12 cellular contexts compared by ENCODE assay signal in genomic region chr2:30238143-30238800, GRCh38. TPM values are rescaled to one million over a fixed set of nuclear protein-coding genes. Genes with fewer than 3 reads are reported as not detected.
DNase-seq lines count a peak whose midpoint lies in the region; ATAC-seq and TF ChIP-seq lines count a peak whose summit lies in the region.
"Had no signal": no experiment of that assay in that cellular context is flagged by ENCODE, and none has a peak within 500 bp of the region (broad histone marks: within the 10 kb centered on the region; RNA-seq: fewer than 3 reads in every experiment).

No MANE protein-coding gene starts in this region.

- no peak for DNase-seq in activated T-cell treated with anti-CD3 and anti-CD28 coated beads, Interleukin-2, amount 50 U/mL, for 4 hours
- no peak for DNase-seq in activated T-cell treated with anti-CD3 and anti-CD28 coated beads, Interleukin-2, amount 50 U/mL, for 1 hour
- DNase-seq in activated T-helper 2 cell treated with anti-CD3 and anti-CD28 coated beads, Interferon-gamma antibody, Interleukin-2, Interleukin-4, amounts not matched to agents 10 μg/mL and 5 μg/mL and 100 μg/mL, durations not matched to agents 14 hours and 24 hours and 36 hours (ENCODE audit: low spot score): no peak
- DNase-seq in memory B cell (ENCODE audit: low spot score in 2 of 2) (no peak), thyroid gland (no peak), retina (no peak)
- no peak for DNase-seq in stimulated activated CD4-positive, alpha-beta T cell treated with anti-CD3 and anti-CD28 coated beads, Interleukin-12 subunit alpha, Interleukin-12 subunit beta, amount 100 ng/mL, for 4 hours
- DNase-seq: amniotic stem cell, NCI-H2171, PC-9 had no signal

- H3K4me3 Mint-ChIP-seq in activated T-cell treated with anti-CD3 and anti-CD28 coated beads, Interleukin-2, amount 50 U/mL, for 4 hours: peak overlapping the region; percentile 86
- H3K4me3 Mint-ChIP-seq in activated T-helper 2 cell treated with anti-CD3 and anti-CD28 coated beads, Interferon-gamma antibody, Interleukin-2, Interleukin-4, amounts not matched to agents 10 μg/mL and 5 μg/mL and 100 μg/mL, durations not matched to agents 14 hours and 24 hours and 36 hours (ENCODE audit: low read depth): no peak overlapping the region
- H3K4me3 Mint-ChIP-seq in memory B cell: peak overlapping the region; percentile 33

- H3K27me3 Mint-ChIP-seq in activated T-cell treated with anti-CD3 and anti-CD28 coated beads, Interleukin-2, amount 50 U/mL, for 4 hours (ENCODE audit: low read depth): no peaks in the 10 kb centered on the region
- H3K27me3 Mint-ChIP-seq in activated T-helper 2 cell treated with anti-CD3 and anti-CD28 coated beads, Interferon-gamma antibody, Interleukin-2, Interleukin-4, amounts not matched to agents 10 μg/mL and 5 μg/mL and 100 μg/mL, durations not matched to agents 14 hours and 24 hours and 36 hours (ENCODE audit: low read depth): no peaks in the 10 kb centered on the region
- no peaks in the 10 kb centered on the region for H3K27me3 Mint-ChIP-seq in memory B cell

- TF ChIP-seq CTCF in thyroid gland (IDR thresholded peaks at IDR 0.05): no peak

- H3K27ac ChIP-seq in thyroid gland: peak overlapping the region in 2 of 3 donors; percentile 47 to 99
- H3K27ac ChIP-seq: PC-9, VCaP had no signal

- no peaks in the 10 kb centered on the region for H3K9me3 Mint-ChIP-seq in activated T-cell treated with anti-CD3 and anti-CD28 coated beads, Interleukin-2, amount 50 U/mL, for 4 hours
- no peaks in the 10 kb centered on the region for H3K9me3 Mint-ChIP-seq in activated T-helper 2 cell treated with anti-CD3 and anti-CD28 coated beads, Interferon-gamma antibody, Interleukin-2, Interleukin-4, amounts not matched to agents 10 μg/mL and 5 μg/mL and 100 μg/mL, durations not matched to agents 14 hours and 24 hours and 36 hours
- no peaks in the 10 kb centered on the region for H3K9me3 Mint-ChIP-seq in memory B cell

- H3K36me3 Mint-ChIP-seq in activated T-cell treated with anti-CD3 and anti-CD28 coated beads, Interleukin-2, amount 50 U/mL, for 4 hours (ENCODE audit: insufficient read depth): peaks cover 59% of the 10 kb centered on the region
- peaks cover 85% of the 10 kb centered on the region for H3K36me3 Mint-ChIP-seq in activated T-helper 2 cell treated with anti-CD3 and anti-CD28 coated beads, Interferon-gamma antibody, Interleukin-2, Interleukin-4, amounts not matched to agents 10 μg/mL and 5 μg/mL and 100 μg/mL, durations not matched to agents 14 hours and 24 hours and 36 hours (ENCODE audit: low read depth)
- H3K36me3 Mint-ChIP-seq in memory B cell: peaks cover 44% of the 10 kb centered on the region

- no peaks in the 10 kb centered on the region for H3K9me3 ChIP-seq in thyroid gland

- no peaks in the 10 kb centered on the region for H3K27me3 ChIP-seq in thyroid gland

- peaks cover 4 to 28% of the 10 kb centered on the region in 2 donors for H3K36me3 ChIP-seq in thyroid gland

- peak overlapping the region; percentile 1 for H3K27ac Mint-ChIP-seq in activated T-helper 2 cell treated with anti-CD3 and anti-CD28 coated beads, Interferon-gamma antibody, Interleukin-2, Interleukin-4, amounts not matched to agents 10 μg/mL and 5 μg/mL and 100 μg/mL, durations not matched to agents 14 hours and 24 hours and 36 hours
- peak overlapping the region; percentile 62 for H3K27ac Mint-ChIP-seq in memory B cell

- peaks cover 31 to 78% of the 10 kb centered on the region in 2 donors for H3K4me1 ChIP-seq in thyroid gland

- intact Hi-C loops in activated T-helper 2 cell treated with anti-CD3 and anti-CD28 coated beads, Interferon-gamma antibody, Interleukin-2, Interleukin-4, amounts not matched to agents 10 μg/mL and 5 μg/mL and 100 μg/mL, durations not matched to agents 14 hours and 24 hours and 36 hours (cut with micrococcal nuclease): no loop called here
- intact Hi-C loops in thyroid gland (cut with DNase I): loop anchor here (10.0 kb wide), 1 partner anchor 107 kb away; no protein-coding TSS in a partner anchor

- ATAC-seq in activated T-cell treated with anti-CD3 and anti-CD28 coated beads, Interleukin-2, amount 50 U/mL, for 4 hours: no peak
- ATAC-seq in memory B cell (ENCODE audit: low read depth) (no peak), HG03460 (IDR thresholded peaks at IDR 0.05; ENCODE audit: unreplicated experiment) (no peak)

- H3K4me3 ChIP-seq in thyroid gland (replicated peaks in 1 of 3): no peak overlapping the region
- H3K4me3 ChIP-seq: PC-9 had no signal

- 84 to 88% methylated on average over 11 of the region's 11 CpGs for WGBS in thyroid gland, 2 donors

- TF ChIP-seq POLR2A in thyroid gland (IDR thresholded peaks at IDR 0.05): no peak

- H3K4me1 Mint-ChIP-seq in activated T-cell treated with anti-CD3 and anti-CD28 coated beads, Interleukin-2, amount 50 U/mL, for 4 hours (ENCODE audit: low read depth): peaks cover 93% of the 10 kb centered on the region
- peaks cover 75% of the 10 kb centered on the region for H3K4me1 Mint-ChIP-seq in activated T-helper 2 cell treated with anti-CD3 and anti-CD28 coated beads, Interferon-gamma antibody, Interleukin-2, Interleukin-4, amounts not matched to agents 10 μg/mL and 5 μg/mL and 100 μg/mL, durations not matched to agents 14 hours and 24 hours and 36 hours (ENCODE audit: low read depth)
- H3K4me1 Mint-ChIP-seq in memory B cell: peaks cover 61% of the 10 kb centered on the region

RNA-seq across cellular contexts. Expression of gene LBH, which starts 6.9 kb away (rescaled TPM):
- 100 to 1,000 TPM; 102 to 143 (median 119) TPM for total RNA-seq in activated T-cell treated with anti-CD3 and anti-CD28 coated beads, Interleukin-2, amount 50 U/mL, for 4 hours
- 60.8 and 61.1 TPM in 2 replicates for total RNA-seq in activated T-helper 2 cell treated with anti-CD3 and anti-CD28 coated beads, Interferon-gamma antibody, Interleukin-2, Interleukin-4, amounts not matched to agents 10 μg/mL and 5 μg/mL and 100 μg/mL, durations not matched to agents 14 hours and 24 hours and 36 hours
- 100 to 1,000 TPM; 104 to 206 (median 126) TPM for total RNA-seq in thyroid gland
